1 cellular context compared by ENCODE assay signal in genomic region chr4:1221155-1221870, GRCh38.
TF ChIP-seq lines count a peak whose summit lies in the region.

No MANE protein-coding gene starts in this region.

TF ChIP-seq in GM23338, 12 proteins besides CTCF, POLR2A, EP300 and RAD21 (continued from another document):
- TF ChIP-seq ZNF462 (CRISPR knock-in tag; IDR thresholded peaks at IDR 0.05) (no peak), CREB1 (CRISPR knock-in tag; IDR thresholded peaks at IDR 0.05; ENCODE audit: low read depth) (no peak), ZNF114 (CRISPR knock-in tag; IDR thresholded peaks at IDR 0.05) (no peak), POLR2AphosphoS5 (IDR thresholded peaks at IDR 0.05; ENCODE audit: low read depth) (no peak), JUNB (IDR thresholded peaks at IDR 0.05; ENCODE audit: unreplicated experiment) (no peak), ZNF331 (CRISPR knock-in tag; IDR thresholded peaks at IDR 0.05; ENCODE audit: low read depth) (no peak), STAT1 (IDR thresholded peaks at IDR 0.05; ENCODE audit: unreplicated experiment) (no peak), EZH2 (IDR thresholded peaks at IDR 0.05; ENCODE audit: low read depth, unreplicated experiment) (no peak), NANOG (IDR thresholded peaks at IDR 0.05; ENCODE audit: borderline replicate concordance) (no peak)
